ENCODE assay signal across 9 cellular contexts in the genomic region with DNA sequence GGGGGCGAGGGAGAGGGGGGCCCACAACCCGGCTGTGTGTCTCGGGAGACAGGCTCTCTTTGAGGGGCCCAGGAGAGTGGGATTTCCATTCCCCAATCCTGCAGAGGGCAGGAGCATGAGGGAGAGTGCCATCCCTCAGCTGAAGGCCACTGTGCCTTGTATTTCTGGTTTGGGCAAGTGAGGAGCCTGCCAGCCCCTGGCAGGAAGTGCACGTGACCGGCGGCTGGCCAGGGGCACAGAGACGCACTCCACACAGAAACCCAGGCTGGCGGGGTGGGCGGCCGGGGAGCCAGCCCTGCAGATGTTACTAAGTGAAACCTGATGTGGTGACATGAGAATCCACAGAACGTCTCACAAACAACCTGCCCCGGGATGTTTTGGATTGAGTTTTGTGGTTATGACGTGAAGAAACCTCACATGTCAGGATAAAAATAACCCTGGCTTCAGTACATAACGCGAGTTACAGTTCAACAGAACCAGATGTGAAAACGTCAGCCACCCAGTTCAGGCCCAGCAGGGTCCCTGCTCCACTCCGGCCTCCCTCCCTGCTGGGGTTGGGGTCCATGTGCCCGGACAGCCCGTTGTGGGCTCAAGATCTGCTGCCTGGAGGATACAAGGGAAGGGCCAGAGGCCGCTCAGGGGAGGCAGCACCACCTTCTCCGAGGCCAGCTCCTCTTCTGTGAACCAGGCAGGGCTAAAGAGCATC. TPM values are rescaled to one million over a fixed set of nuclear protein-coding genes. Genes with fewer than 3 reads are reported as not detected.
DNase-seq lines count a peak whose midpoint lies in the region; ATAC-seq and TF ChIP-seq lines count a peak whose summit lies in the region.
"Had no signal": no experiment of that assay in that cellular context is flagged by ENCODE, and none has a peak within 500 bp of the region (broad histone marks: within the 10 kb centered on the region; RNA-seq: fewer than 3 reads in every experiment).

No MANE protein-coding gene starts in this region.

- H3K36me3 ChIP-seq in effector memory CD4-positive, alpha-beta T cell (ENCODE audit: control insufficient read depth, insufficient read depth, low read length) = peaks cover 6% of the 10 kb centered on the region
- H3K36me3 ChIP-seq in neuronal stem cell (replicated peaks in 1 of 2; ENCODE audit: control insufficient read depth in 2 of 2, insufficient read depth in 2 of 2, low read length in 2 of 2) = peaks cover 2 to 22% of the 10 kb centered on the region in 2 donors
- peaks cover 0 to 9% (median 3%) of the 10 kb centered on the region in 4 donors for H3K36me3 ChIP-seq in upper lobe of left lung

- H2BK5ac ChIP-seq in neuronal stem cell (ENCODE audit: low read length) = peak overlapping the region; percentile 70

- no peak overlapping the region for H2BK12ac ChIP-seq in neuronal stem cell (ENCODE audit: low read length)

- no peak for TF ChIP-seq CTCF in upper lobe of left lung (IDR thresholded peaks at IDR 0.05)

- CTCF ChIA-PET in activated CD4-positive, alpha-beta memory T cell treated with anti-CD3 and anti-CD28 coated beads, Interleukin-2, amount 10 ng/mL, durations not matched to agents 7 days and 5 days (lab: Charles Lee) = interaction anchor here (1.2 to 2.3 kb wide), 3 partner anchors 12 to 36 kb away, joined by 4 to 14 read pairs (median 6); no protein-coding TSS in a partner anchor

- peak overlapping the region; percentile 87 for H3K18ac ChIP-seq in neuronal stem cell (ENCODE audit: low read length)

- H3K9ac ChIP-seq in neuronal stem cell (ENCODE audit: low read depth, low read length, poor library complexity) = no peak overlapping the region
- H3K9ac ChIP-seq: parathyroid adenoma had no signal

- no peaks in the 10 kb centered on the region for H3K27me3 Mint-ChIP-seq in activated CD4-positive, alpha-beta memory T cell treated with anti-CD3 and anti-CD28 coated beads, Interleukin-2, amount 10 ng/mL, durations not matched to agents 7 days and 5 days

- H3K4ac ChIP-seq in neuronal stem cell (ENCODE audit: low read length) = no peak overlapping the region

- no peak overlapping the region for H2BK15ac ChIP-seq in neuronal stem cell (ENCODE audit: low read length)

- H2AFZ ChIP-seq in neuronal stem cell (ENCODE audit: low read length) = no peak overlapping the region
- H2AFZ ChIP-seq: parathyroid adenoma had no signal

- peak overlapping the region; percentile 99 for H3K27ac Mint-ChIP-seq in activated CD4-positive, alpha-beta memory T cell treated with anti-CD3 and anti-CD28 coated beads, Interleukin-2, amount 10 ng/mL, durations not matched to agents 7 days and 5 days

- H3K23ac ChIP-seq in neuronal stem cell (ENCODE audit: low read depth, low read length, poor library complexity) = peak overlapping the region; percentile 68

- no peaks in the 10 kb centered on the region for H3K27me3 ChIP-seq in effector memory CD4-positive, alpha-beta T cell (replicated peaks; ENCODE audit: control insufficient read depth, insufficient read depth, low read length, poor library complexity, severe bottlenecking)
- H3K27me3 ChIP-seq in neuronal stem cell (ENCODE audit: control insufficient read depth in 3 of 3, insufficient read depth in 3 of 3, low read depth in 1 of 3, low read length in 3 of 3) = no peaks in the 10 kb centered on the region
- H3K27me3 ChIP-seq in upper lobe of left lung = no peaks in the 10 kb centered on the region

- DNase-seq in NCI-H510A treated with DMSO at 0.1 percent for 48 hours (lab: John Stamatoyannopoulos, UW) (peak; percentile 4), NCI-H510A (lab: John Stamatoyannopoulos, UW) (no peak), neuronal stem cell (ENCODE audit: low spot score) (no peak), upper lobe of left lung (peak; percentile 80 to 90), NOMO-1 (lab: John Stamatoyannopoulos, UW; ENCODE audit: unreplicated experiment in 2 of 2) (no peak)
- peak; percentile 88 for DNase-seq in activated CD4-positive, alpha-beta memory T cell treated with anti-CD3 and anti-CD28 coated beads, Interleukin-2, amount 10 ng/mL, durations not matched to agents 7 days and 5 days
- DNase-seq in effector memory CD4-positive, alpha-beta T cell = peak in 2 of 3 donors; percentile 16 to 32

- POLR2A ChIA-PET in activated CD4-positive, alpha-beta memory T cell treated with anti-CD3 and anti-CD28 coated beads, Interleukin-2, amount 10 ng/mL, durations not matched to agents 7 days and 5 days (lab: Charles Lee) = interaction anchor here (0.6 to 2.8 kb wide), 9 partner anchors 9 to 82 kb away, joined by 3 to 18 read pairs (median 4); no protein-coding TSS in a partner anchor

- peak overlapping the region; percentile 59 for H3K4me3 Mint-ChIP-seq in activated CD4-positive, alpha-beta memory T cell treated with anti-CD3 and anti-CD28 coated beads, Interleukin-2, amount 10 ng/mL, durations not matched to agents 7 days and 5 days

- peaks cover 13% of the 10 kb centered on the region for H3K4me1 ChIP-seq in effector memory CD4-positive, alpha-beta T cell (ENCODE audit: control insufficient read depth, insufficient read depth, low read length, poor library complexity, severe bottlenecking)
- peaks cover 19 to 21% of the 10 kb centered on the region in 2 donors for H3K4me1 ChIP-seq in neuronal stem cell (ENCODE audit: control insufficient read depth in 2 of 2, insufficient read depth in 1 of 2, low read depth in 1 of 2, low read length in 2 of 2)
- peaks cover 47 to 71% (median 67%) of the 10 kb centered on the region in 4 donors for H3K4me1 ChIP-seq in upper lobe of left lung
- H3K4me1 ChIP-seq: parathyroid adenoma had no signal

- peak in 3 of 4 donors; percentile 5 to 67 (median 43) for TF ChIP-seq EP300 in upper lobe of left lung (IDR thresholded peaks at IDR 0.05)

- no peak overlapping the region for H4K91ac ChIP-seq in neuronal stem cell (ENCODE audit: low read depth, low read length, poor library complexity)

- no peaks in the 10 kb centered on the region for H3K79me1 ChIP-seq in neuronal stem cell (ENCODE audit: low read depth, low read length)

- no peak overlapping the region for H4K8ac ChIP-seq in neuronal stem cell (ENCODE audit: low read depth, low read length)

- no peak overlapping the region for H2BK120ac ChIP-seq in neuronal stem cell (ENCODE audit: low read depth, low read length)

- H3K9me3 ChIP-seq in effector memory CD4-positive, alpha-beta T cell (ENCODE audit: control insufficient read depth, low read length) = no peaks in the 10 kb centered on the region
- no peaks in the 10 kb centered on the region for H3K9me3 ChIP-seq in neuronal stem cell (replicated peaks in 1 of 2; ENCODE audit: control insufficient read depth in 2 of 2, insufficient read depth in 1 of 2, low read depth in 1 of 2, low read length in 2 of 2)
- no peaks in the 10 kb centered on the region for H3K9me3 ChIP-seq in upper lobe of left lung

- H3K14ac ChIP-seq in neuronal stem cell (ENCODE audit: low read length) = peak overlapping the region; percentile 61

- H3K9me3 Mint-ChIP-seq in activated CD4-positive, alpha-beta memory T cell treated with anti-CD3 and anti-CD28 coated beads, Interleukin-2, amount 10 ng/mL, durations not matched to agents 7 days and 5 days = no peaks in the 10 kb centered on the region

- peaks cover 63% of the 10 kb centered on the region for H3K4me1 Mint-ChIP-seq in activated CD4-positive, alpha-beta memory T cell treated with anti-CD3 and anti-CD28 coated beads, Interleukin-2, amount 10 ng/mL, durations not matched to agents 7 days and 5 days

- no peak overlapping the region for H3K4me2 ChIP-seq in neuronal stem cell (ENCODE audit: insufficient read depth, low read length, poor library complexity, severe bottlenecking)

- peak overlapping the region; percentile 27 for H3K27ac ChIP-seq in effector memory CD4-positive, alpha-beta T cell (ENCODE audit: insufficient read depth, low read length, poor library complexity, severe bottlenecking)
- no peak overlapping the region for H3K27ac ChIP-seq in neuronal stem cell (replicated peaks; ENCODE audit: low read length)
- peak overlapping the region; percentile 66 to 90 (median 84) for H3K27ac ChIP-seq in upper lobe of left lung
- H3K27ac ChIP-seq: parathyroid adenoma had no signal

- H3K4me3 ChIP-seq in effector memory CD4-positive, alpha-beta T cell (ENCODE audit: insufficient read depth, low read depth, low read length, poor library complexity, severe bottlenecking) = no peak overlapping the region
- H3K4me3 ChIP-seq in neuronal stem cell (ENCODE audit: low read length in 2 of 2) = no peak overlapping the region
- H3K4me3 ChIP-seq in upper lobe of left lung = no peak overlapping the region

- no peak overlapping the region for H2AK5ac ChIP-seq in neuronal stem cell (ENCODE audit: low read depth, low read length)

- peak; percentile 86 for ATAC-seq in HG03439 (IDR thresholded peaks at IDR 0.05; ENCODE audit: unreplicated experiment)
- peak; percentile 64 to 71 for ATAC-seq in upper lobe of left lung (ENCODE audit: low FRiP score in 2 of 2)

- TF ChIP-seq POLR2A in upper lobe of left lung (IDR thresholded peaks at IDR 0.05) = peak in 1 of 4 donors; percentile 38

- H3K36me3 Mint-ChIP-seq in activated CD4-positive, alpha-beta memory T cell treated with anti-CD3 and anti-CD28 coated beads, Interleukin-2, amount 10 ng/mL, durations not matched to agents 7 days and 5 days (ENCODE audit: low read depth) = peaks cover 27% of the 10 kb centered on the region

- no CpG with 5 or more reads among the region's 21 CpGs for WGBS in neuronal stem cell (ENCODE audit: extremely low coverage in 2 of 2, insufficient read length in 2 of 2, insufficient replicate concordance in 1 of 2), 2 donors
- 14 to 28% methylated on average over 11 to 21 of the region's 21 CpGs for whole genome bisulfite sequencing in upper lobe of left lung, 2 donors

RNA-seq across cellular contexts. Expression of a gene that starts 51.7 kb away (rescaled TPM):
- total RNA-seq in activated CD4-positive, alpha-beta memory T cell treated with anti-CD3 and anti-CD28 coated beads, Interleukin-2, amount 10 ng/mL, durations not matched to agents 7 days and 5 days = 1 to 10 TPM; 3.3 TPM
- 45.9 TPM for polyA plus RNA-seq in neuronal stem cell (2013, experiment 1 of 2)
- 48.5 TPM for polyA plus RNA-seq in neuronal stem cell (2013, experiment 2 of 2)
- total RNA-seq in upper lobe of left lung = 100 to 1,000 TPM in 1 of 6 donors, 10 to 100 TPM in 5; 40.7 to 202 (median 72.4) TPM

Comparison
In these comparisons a context has a peak if more than half of its experiments do, and no peak if none do; other contexts are left out.
1. DNase-seq: peak in NCI-H510A treated with DMSO at 0.1 percent for 48 hours (single experiment), activated CD4-positive, alpha-beta memory T cell treated with anti-CD3 and anti-CD28 coated beads, Interleukin-2, amount 10 ng/mL, durations not matched to agents 7 days and 5 days (single experiment), effector memory CD4-positive, alpha-beta T cell (2 of 3) and upper lobe of left lung (2 of 2); none in NCI-H510A (single experiment), neuronal stem cell (single experiment) and NOMO-1 (0 of 2).
2. RNA of a gene that starts 51.7 kb away (total RNA-seq): 40.7 to 202 TPM in upper lobe of left lung; 3.3 TPM in activated CD4-positive, alpha-beta memory T cell treated with anti-CD3 and anti-CD28 coated beads, Interleukin-2, amount 10 ng/mL, durations not matched to agents 7 days and 5 days; every median in the first group is over 4 times any median in the second.